ENCODE assay signal across 17 cellular contexts in genomic region chr19:28051047-28051446, GRCh38.
DNase-seq lines count a peak whose midpoint lies in the region; ATAC-seq and TF ChIP-seq lines count a peak whose summit lies in the region.
"Had no signal": no experiment of that assay in that cellular context is flagged by ENCODE, and none has a peak within 500 bp of the region (broad histone marks: within the 10 kb centered on the region; RNA-seq: fewer than 3 reads in every experiment).

No MANE protein-coding gene starts in this region.

- intact Hi-C loops in right lobe of liver (cut with DNase I) = no loop called here

- no peak overlapping the region for H3K4me2 ChIP-seq in H9 (ENCODE audit: insufficient read depth, insufficient read length, low read length)
- H3K4me2 ChIP-seq in hepatocyte = no peak overlapping the region
- H3K4me2 ChIP-seq in neural progenitor cell = no peak overlapping the region
- H3K4me2 ChIP-seq: A549, GM23338 had no signal

- H3K27me3 ChIP-seq in H9 (ENCODE audit: insufficient read depth, low read length) = no peaks in the 10 kb centered on the region
- H3K27me3 ChIP-seq in NT2/D1 (ENCODE audit: insufficient read depth, insufficient read length) = no peaks in the 10 kb centered on the region
- H3K27me3 ChIP-seq in hepatocyte = no peaks in the 10 kb centered on the region
- no peaks in the 10 kb centered on the region for H3K27me3 ChIP-seq in right lobe of liver
- H3K27me3 ChIP-seq in neural progenitor cell = no peaks in the 10 kb centered on the region
- H3K27me3 ChIP-seq: BE2C had no signal

- H3K4me3 Mint-ChIP-seq in H9 = no peak overlapping the region
- H3K4me3 Mint-ChIP-seq in neural progenitor cell = no peak overlapping the region
- H3K4me3 Mint-ChIP-seq: CD4-positive, alpha-beta memory T cell; GM23338; HFFc6 had no signal

- no peaks in the 10 kb centered on the region for H3K9me2 ChIP-seq in hepatocyte (replicated peaks; ENCODE audit: insufficient read depth)

- H3K27me3 Mint-ChIP-seq in H9 (ENCODE audit: low read depth) = no peaks in the 10 kb centered on the region; the same call in 1 of the 2 replicates
- peaks cover 2% of the 10 kb centered on the region for H3K27me3 Mint-ChIP-seq in neural progenitor cell (ENCODE audit: insufficient read depth, low read depth)
- H3K27me3 Mint-ChIP-seq: CD4-positive, alpha-beta memory T cell had no signal

- no peak overlapping the region for H4K91ac ChIP-seq in H9 (ENCODE audit: insufficient read length, low read depth, low read length)

- H3K4ac ChIP-seq in H9 (ENCODE audit: low read depth, low read length) = no peak overlapping the region

- no peak overlapping the region for H3K27ac Mint-ChIP-seq in H9
- H3K27ac Mint-ChIP-seq in neural progenitor cell = no peak overlapping the region
- H3K27ac Mint-ChIP-seq: CD4-positive, alpha-beta memory T cell; GM23338; HFFc6 had no signal

- TF ChIP-seq CTCF in H9 (conservative IDR thresholded peaks at IDR 0.05) (no peak), hepatocyte (IDR thresholded peaks at IDR 0.05; ENCODE audit: poor library complexity) (no peak), right lobe of liver (IDR thresholded peaks at IDR 0.05) (no peak), neural progenitor cell (IDR thresholded peaks at IDR 0.05) (no peak)

- H4K20me1 ChIP-seq in H9 (ENCODE audit: control insufficient read depth, insufficient read depth, insufficient read length) (no peaks in the 10 kb centered on the region), hepatocyte (ENCODE audit: insufficient read depth, poor library complexity, severe bottlenecking) (no peaks in the 10 kb centered on the region), neural progenitor cell (ENCODE audit: low read depth) (no peaks in the 10 kb centered on the region)

- H3K36me3 ChIP-seq in NT2/D1 (ENCODE audit: insufficient read depth, insufficient read length, low read length) (no peaks in the 10 kb centered on the region), hepatocyte (replicated peaks; ENCODE audit: insufficient read depth, low read depth) (no peaks in the 10 kb centered on the region), right lobe of liver (no peaks in the 10 kb centered on the region), neural progenitor cell (no peaks in the 10 kb centered on the region)
- H3K36me3 ChIP-seq: BE2C had no signal

- H3K18ac ChIP-seq in H9 (ENCODE audit: insufficient read length, low read depth, low read length) = no peak overlapping the region

- H3K56ac ChIP-seq in H9 (ENCODE audit: insufficient read length, low read depth, low read length) = no peak overlapping the region

- H3K4me1 Mint-ChIP-seq in H9 = no peaks in the 10 kb centered on the region
- H3K4me1 Mint-ChIP-seq in neural progenitor cell = no peaks in the 10 kb centered on the region
- H3K4me1 Mint-ChIP-seq: CD4-positive, alpha-beta memory T cell; GM23338 had no signal

- H3K27ac ChIP-seq in H9 (ENCODE audit: insufficient read length, low read depth, low read length) (no peak overlapping the region), hepatocyte (no peak overlapping the region), right lobe of liver (no peak overlapping the region), neural progenitor cell (no peak overlapping the region)
- H3K27ac ChIP-seq: A549, C4-2B had no signal

- no peak for ATAC-seq in right lobe of liver
- ATAC-seq: GM23338, HepG2 had no signal

- no peaks in the 10 kb centered on the region for H3K23me2 ChIP-seq in H9 (ENCODE audit: insufficient read length, low read depth, low read length, poor library complexity, severe bottlenecking)

- no peak overlapping the region for H2BK20ac ChIP-seq in H9 (ENCODE audit: low read depth, low read length, poor library complexity, severe bottlenecking)

- DNase-seq in H9 (peak; percentile 22), NT2/D1 (ENCODE audit: low read depth, low spot score) (peak; percentile 30), hepatocyte (ENCODE audit: low spot score) (peak; percentile 45), right lobe of liver (no peak), neural progenitor cell (ENCODE audit: low spot score) (no peak), NCI-H146 (lab: John Stamatoyannopoulos, UW) (no peak)
- DNase-seq: BE2C; CD4-positive, alpha-beta memory T cell; DMS79; EL; GDM1; H7; HFFc6 had no signal

- H3K36me3 Mint-ChIP-seq in H9 (ENCODE audit: insufficient read depth in 1 of 3, low read depth in 3 of 3) = no peaks in the 10 kb centered on the region; a peak in 1 of 7 replicates
- H3K36me3 Mint-ChIP-seq in neural progenitor cell = no peaks in the 10 kb centered on the region
- H3K36me3 Mint-ChIP-seq: CD4-positive, alpha-beta memory T cell had no signal

- H3K9ac ChIP-seq in H9 (ENCODE audit: extremely low read depth, insufficient read length, low read length) = no peak overlapping the region
- no peak overlapping the region for H3K9ac ChIP-seq in NT2/D1 (ENCODE audit: insufficient read length, low read depth)
- no peak overlapping the region for H3K9ac ChIP-seq in neural progenitor cell

- H3K23ac ChIP-seq in H9 (ENCODE audit: insufficient read length, low read depth, low read length) = no peak overlapping the region

- H3K4me1 ChIP-seq in H9 (ENCODE audit: insufficient read depth, low read length) (no peaks in the 10 kb centered on the region), NT2/D1 (ENCODE audit: insufficient read depth, insufficient read length) (no peaks in the 10 kb centered on the region), hepatocyte (ENCODE audit: insufficient read depth) (no peaks in the 10 kb centered on the region), right lobe of liver (no peaks in the 10 kb centered on the region), neural progenitor cell (no peaks in the 10 kb centered on the region)
- H3K4me1 ChIP-seq: A549, BE2C had no signal

- H3K9me3 Mint-ChIP-seq in H9 (peaks cover 6 to 7% of the 10 kb centered on the region in 2 experiments; a peak in 3 of 5 replicates), neural progenitor cell (peaks cover 5% of the 10 kb centered on the region)

- no peak overlapping the region for H2BK120ac ChIP-seq in H9 (ENCODE audit: low read depth, low read length, poor library complexity, severe bottlenecking)

- no peak overlapping the region for H2BK5ac ChIP-seq in H9 (ENCODE audit: insufficient read length, low read length)

- H2AK5ac ChIP-seq in H9 (ENCODE audit: insufficient read length, low read length) = no peak overlapping the region

- H3K79me2 ChIP-seq in H9 (ENCODE audit: insufficient read depth, low read length) = no peaks in the 10 kb centered on the region
- no peaks in the 10 kb centered on the region for H3K79me2 ChIP-seq in hepatocyte
- no peaks in the 10 kb centered on the region for H3K79me2 ChIP-seq in neural progenitor cell (ENCODE audit: low read depth)

- H3T11ph ChIP-seq in H9 (ENCODE audit: low read length) = no peak overlapping the region

- no peak overlapping the region for H2BK12ac ChIP-seq in H9 (ENCODE audit: insufficient read length, low read depth, low read length)

- no peak for TF ChIP-seq POLR2A in right lobe of liver (IDR thresholded peaks at IDR 0.05)

- no peak overlapping the region for H3K4me3 ChIP-seq in NT2/D1 (ENCODE audit: insufficient read length, low read depth)
- H3K4me3 ChIP-seq in hepatocyte = no peak overlapping the region
- no peak overlapping the region for H3K4me3 ChIP-seq in right lobe of liver
- no peak overlapping the region for H3K4me3 ChIP-seq in neural progenitor cell
- H3K4me3 ChIP-seq: A549, GM23338 had no signal

- no peaks in the 10 kb centered on the region for H3K9me3 ChIP-seq in H9 (ENCODE audit: control insufficient read depth, low read depth, low read length)
- no peaks in the 10 kb centered on the region; the same call in 1 of the 2 replicates for H3K9me3 ChIP-seq in NT2/D1 (ENCODE audit: insufficient read depth, low read length)
- no peaks in the 10 kb centered on the region for H3K9me3 ChIP-seq in hepatocyte (ENCODE audit: low read depth)
- no peaks in the 10 kb centered on the region for H3K9me3 ChIP-seq in right lobe of liver
- no peaks in the 10 kb centered on the region for H3K9me3 ChIP-seq in neural progenitor cell (ENCODE audit: low read depth)

- no peak overlapping the region for H2BK15ac ChIP-seq in H9 (ENCODE audit: low read depth, low read length)

- no peaks in the 10 kb centered on the region for H3F3A ChIP-seq in neural progenitor cell (ENCODE audit: low read depth)

- H4K8ac ChIP-seq in H9 (replicated peaks; ENCODE audit: insufficient read length, low read depth, low read length) = no peak overlapping the region

- H2AFZ ChIP-seq in H9 (ENCODE audit: low read length) (no peak overlapping the region), hepatocyte (no peak overlapping the region), neural progenitor cell (replicated peaks) (no peak overlapping the region)
- H2AFZ ChIP-seq: GM23338 had no signal

- no peaks in the 10 kb centered on the region for H3K79me1 ChIP-seq in H9 (ENCODE audit: insufficient read depth, low read depth, low read length, poor library complexity, severe bottlenecking)

- no CpG with 5 or more reads among the region's 6 CpGs for WGBS in H9 (ENCODE audit: extremely low coverage, insufficient read length, low lambda C conversion rate)
- 47% methylated on average over 6 of the region's 6 CpGs for WGBS in hepatocyte (ENCODE audit: low lambda C conversion rate, missing lambda C conversion rate)
- WGBS in right lobe of liver (ENCODE audit: insufficient coverage, low coverage, low lambda C conversion rate, missing lambda C conversion rate) = 36% methylated on average over 3 of the region's 6 CpGs

- no peak overlapping the region for H3K14ac ChIP-seq in H9 (ENCODE audit: insufficient read depth, low read length)

- H4K5ac ChIP-seq in H9 (ENCODE audit: insufficient read length, low read depth, low read length) = no peak overlapping the region

Comparison
In these comparisons a context has a peak if more than half of its experiments do, and no peak if none do; other contexts are left out.
1. DNase-seq: peak in H9 (single experiment), NT2/D1 (single experiment) and hepatocyte (single experiment); none in right lobe of liver (0 of 3), neural progenitor cell (single experiment) and NCI-H146 (single experiment).